ENCODE assay signal across 1 cellular context in the genomic region with DNA sequence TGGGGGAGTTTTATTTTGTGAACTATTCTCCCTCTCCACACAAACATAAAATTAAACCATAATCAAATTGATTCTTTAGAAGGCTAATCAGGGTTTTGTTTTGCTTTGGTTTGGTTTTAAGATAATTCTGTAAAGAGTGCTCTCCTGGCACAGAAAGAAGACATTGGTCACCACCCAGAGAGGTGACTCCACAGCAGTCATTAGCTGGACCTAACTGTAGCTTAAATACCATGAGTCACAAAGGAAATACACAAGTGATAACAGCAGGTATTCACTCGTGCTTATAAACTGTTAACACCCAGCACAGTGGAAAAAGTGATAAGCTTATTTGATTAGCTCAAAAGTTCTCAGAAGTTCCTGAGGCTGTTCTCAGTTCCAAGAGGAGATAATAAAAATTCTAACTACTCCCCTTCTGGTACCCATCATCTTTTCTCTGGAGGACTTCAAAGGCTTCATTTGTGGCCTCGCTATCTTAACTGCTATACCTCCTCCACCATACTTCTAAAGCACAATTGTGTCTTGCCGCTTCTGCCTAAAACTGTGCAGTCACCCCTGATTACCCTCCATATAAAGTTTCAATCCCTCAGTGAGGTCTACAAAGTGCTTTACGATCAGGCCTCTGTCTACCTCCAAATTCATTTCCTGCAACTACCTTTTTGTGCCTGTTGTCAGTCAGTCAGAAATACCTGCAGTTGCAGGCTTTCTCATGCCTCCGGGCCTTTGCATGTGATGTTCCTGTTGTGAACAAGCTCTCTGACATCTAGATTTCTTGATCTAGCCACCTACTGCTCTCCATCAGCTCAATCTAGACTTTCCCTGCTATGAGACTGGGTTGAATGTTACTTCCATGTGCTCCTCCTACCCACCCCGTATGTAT.
TF ChIP-seq lines count a peak whose summit lies in the region.

No MANE protein-coding gene starts in this region.

TF ChIP-seq in K562, 482 proteins besides CTCF, POLR2A, EP300 and RAD21 (continued from another document and continues in another):
- TF ChIP-seq VEZF1 (CRISPR knock-in tag; IDR thresholded peaks at IDR 0.05) (no peak), POLR2AphosphoS2 (IDR thresholded peaks at IDR 0.05; ENCODE audit: low read length) (no peak), SAFB (IDR thresholded peaks at IDR 0.05; ENCODE audit: borderline replicate concordance, low read depth, low read length) (no peak), NFYB (IDR thresholded peaks at IDR 0.05; ENCODE audit: extremely low read depth, insufficient read length) (no peak), GMEB1 (CRISPR knock-in tag; IDR thresholded peaks at IDR 0.05) (no peak), TOE1 (IDR thresholded peaks at IDR 0.05; ENCODE audit: borderline replicate concordance) (peak; percentile 47; the same call in 1 of the 2 replicates), TOE1 (CRISPR knock-in tag; IDR thresholded peaks at IDR 0.05; ENCODE audit: borderline replicate concordance, low read depth) (no peak), DPF2 (IDR thresholded peaks at IDR 0.05) (peak; percentile 92), SRSF1 (IDR thresholded peaks at IDR 0.05; ENCODE audit: low read depth, low read length) (no peak), FOS (IDR thresholded peaks at IDR 0.05; ENCODE audit: extremely low read depth, insufficient read length) (no peak), ZBTB11 (CRISPR knock-in tag; IDR thresholded peaks at IDR 0.05) (no peak), ATF6 (CRISPR knock-in tag; IDR thresholded peaks at IDR 0.05) (no peak), SMARCE1 (IDR thresholded peaks at IDR 0.05) (peak; percentile 92), ASH1L (IDR thresholded peaks at IDR 0.05; ENCODE audit: borderline replicate concordance, low read depth, partially characterized antibody) (peak; percentile 23), ZNF512 (tag; IDR thresholded peaks at IDR 0.05) (no peak), SMAD4 (CRISPR knock-in tag; conservative IDR thresholded peaks at IDR 0.05) (no peak), ADNP (tag; IDR thresholded peaks at IDR 0.05) (no peak), ZNF584 (CRISPR knock-in tag; IDR thresholded peaks at IDR 0.05; ENCODE audit: low read depth) (no peak), ZNF586 (CRISPR knock-in tag; conservative IDR thresholded peaks at IDR 0.05) (no peak), HMGN3 (IDR thresholded peaks at IDR 0.05; ENCODE audit: borderline replicate concordance, extremely low read depth, insufficient read length, low read depth, low read length) (peak; percentile 55), HOXB6 (CRISPR knock-in tag; IDR thresholded peaks at IDR 0.05; ENCODE audit: borderline replicate concordance) (no peak), FUS (optimal IDR thresholded peaks at IDR 0.05; ENCODE audit: low read depth, low read length) (no peak), ZNF224 (CRISPR knock-in tag; IDR thresholded peaks at IDR 0.05) (no peak), RBM17 (IDR thresholded peaks at IDR 0.05; ENCODE audit: borderline replicate concordance, low read depth, low read length) (no peak), GTF2F1 (IDR thresholded peaks at IDR 0.05; ENCODE audit: low read depth, low read length) (no peak), ZNF174 (CRISPR knock-in tag; IDR thresholded peaks at IDR 0.05) (no peak), ERF (CRISPR knock-in tag; IDR thresholded peaks at IDR 0.05) (no peak), FOXA1 (IDR thresholded peaks at IDR 0.05; ENCODE audit: borderline replicate concordance) (0 out of 2 replicates have a peak, but pooled peaks have one; percentile 44), ELF4 (CRISPR knock-in tag; IDR thresholded peaks at IDR 0.05) (no peak), STAT5B (CRISPR knock-in tag; IDR thresholded peaks at IDR 0.05) (no peak), KLF6 (CRISPR knock-in tag; IDR thresholded peaks at IDR 0.05; ENCODE audit: borderline replicate concordance) (no peak), BHLHE40 (IDR thresholded peaks at IDR 0.05; ENCODE audit: low read length) (peak; percentile 81), NFRKB (IDR thresholded peaks at IDR 0.05; ENCODE audit: low read depth) (no peak), FIP1L1 (IDR thresholded peaks at IDR 0.05; ENCODE audit: low read depth, low read length, poor library complexity, severe bottlenecking) (no peak)
- TF ChIP-seq, protein P1, sequence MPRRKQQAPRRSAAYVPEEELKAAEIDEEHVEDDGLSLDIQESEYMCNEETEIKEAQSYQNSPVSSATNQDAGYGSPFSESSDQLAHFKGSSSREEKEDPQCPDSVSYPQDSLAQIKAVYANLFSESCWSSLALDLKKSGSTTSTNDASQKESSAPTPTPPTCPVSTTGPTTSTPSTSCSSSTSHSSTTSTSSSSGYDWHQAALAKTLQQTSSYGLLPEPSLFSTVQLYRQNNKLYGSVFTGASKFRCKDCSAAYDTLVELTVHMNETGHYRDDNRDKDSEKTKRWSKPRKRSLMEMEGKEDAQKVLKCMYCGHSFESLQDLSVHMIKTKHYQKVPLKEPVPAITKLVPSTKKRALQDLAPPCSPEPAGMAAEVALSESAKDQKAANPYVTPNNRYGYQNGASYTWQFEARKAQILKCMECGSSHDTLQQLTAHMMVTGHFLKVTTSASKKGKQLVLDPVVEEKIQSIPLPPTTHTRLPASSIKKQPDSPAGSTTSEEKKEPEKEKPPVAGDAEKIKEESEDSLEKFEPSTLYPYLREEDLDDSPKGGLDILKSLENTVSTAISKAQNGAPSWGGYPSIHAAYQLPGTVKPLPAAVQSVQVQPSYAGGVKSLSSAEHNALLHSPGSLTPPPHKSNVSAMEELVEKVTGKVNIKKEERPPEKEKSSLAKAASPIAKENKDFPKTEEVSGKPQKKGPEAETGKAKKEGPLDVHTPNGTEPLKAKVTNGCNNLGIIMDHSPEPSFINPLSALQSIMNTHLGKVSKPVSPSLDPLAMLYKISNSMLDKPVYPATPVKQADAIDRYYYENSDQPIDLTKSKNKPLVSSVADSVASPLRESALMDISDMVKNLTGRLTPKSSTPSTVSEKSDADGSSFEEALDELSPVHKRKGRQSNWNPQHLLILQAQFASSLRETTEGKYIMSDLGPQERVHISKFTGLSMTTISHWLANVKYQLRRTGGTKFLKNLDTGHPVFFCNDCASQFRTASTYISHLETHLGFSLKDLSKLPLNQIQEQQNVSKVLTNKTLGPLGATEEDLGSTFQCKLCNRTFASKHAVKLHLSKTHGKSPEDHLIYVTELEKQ (CRISPR knock-in tag; IDR thresholded peaks at IDR 0.05): no peak
- TF ChIP-seq, protein P2, sequence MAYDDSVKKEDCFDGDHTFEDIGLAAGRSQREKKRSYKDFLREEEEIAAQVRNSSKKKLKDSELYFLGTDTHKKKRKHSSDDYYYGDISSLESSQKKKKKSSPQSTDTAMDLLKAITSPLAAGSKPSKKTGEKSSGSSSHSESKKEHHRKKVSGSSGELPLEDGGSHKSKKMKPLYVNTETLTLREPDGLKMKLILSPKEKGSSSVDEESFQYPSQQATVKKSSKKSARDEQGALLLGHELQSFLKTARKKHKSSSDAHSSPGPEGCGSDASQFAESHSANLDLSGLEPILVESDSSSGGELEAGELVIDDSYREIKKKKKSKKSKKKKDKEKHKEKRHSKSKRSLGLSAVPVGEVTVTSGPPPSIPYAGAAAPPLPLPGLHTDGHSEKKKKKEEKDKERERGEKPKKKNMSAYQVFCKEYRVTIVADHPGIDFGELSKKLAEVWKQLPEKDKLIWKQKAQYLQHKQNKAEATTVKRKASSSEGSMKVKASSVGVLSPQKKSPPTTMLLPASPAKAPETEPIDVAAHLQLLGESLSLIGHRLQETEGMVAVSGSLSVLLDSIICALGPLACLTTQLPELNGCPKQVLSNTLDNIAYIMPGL (CRISPR knock-in tag; IDR thresholded peaks at IDR 0.05): no peak
- TF ChIP-seq, protein P3, sequence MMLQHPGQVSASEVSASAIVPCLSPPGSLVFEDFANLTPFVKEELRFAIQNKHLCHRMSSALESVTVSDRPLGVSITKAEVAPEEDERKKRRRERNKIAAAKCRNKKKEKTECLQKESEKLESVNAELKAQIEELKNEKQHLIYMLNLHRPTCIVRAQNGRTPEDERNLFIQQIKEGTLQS (IDR thresholded peaks at IDR 0.05): peak; percentile 82
- TF ChIP-seq, protein P3 (CRISPR knock-in tag; conservative IDR thresholded peaks at IDR 0.05): no peak
- TF ChIP-seq, protein P4, sequence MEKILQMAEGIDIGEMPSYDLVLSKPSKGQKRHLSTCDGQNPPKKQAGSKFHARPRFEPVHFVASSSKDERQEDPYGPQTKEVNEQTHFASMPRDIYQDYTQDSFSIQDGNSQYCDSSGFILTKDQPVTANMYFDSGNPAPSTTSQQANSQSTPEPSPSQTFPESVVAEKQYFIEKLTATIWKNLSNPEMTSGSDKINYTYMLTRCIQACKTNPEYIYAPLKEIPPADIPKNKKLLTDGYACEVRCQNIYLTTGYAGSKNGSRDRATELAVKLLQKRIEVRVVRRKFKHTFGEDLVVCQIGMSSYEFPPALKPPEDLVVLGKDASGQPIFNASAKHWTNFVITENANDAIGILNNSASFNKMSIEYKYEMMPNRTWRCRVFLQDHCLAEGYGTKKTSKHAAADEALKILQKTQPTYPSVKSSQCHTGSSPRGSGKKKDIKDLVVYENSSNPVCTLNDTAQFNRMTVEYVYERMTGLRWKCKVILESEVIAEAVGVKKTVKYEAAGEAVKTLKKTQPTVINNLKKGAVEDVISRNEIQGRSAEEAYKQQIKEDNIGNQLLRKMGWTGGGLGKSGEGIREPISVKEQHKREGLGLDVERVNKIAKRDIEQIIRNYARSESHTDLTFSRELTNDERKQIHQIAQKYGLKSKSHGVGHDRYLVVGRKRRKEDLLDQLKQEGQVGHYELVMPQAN (IDR thresholded peaks at IDR 0.05; ENCODE audit: borderline replicate concordance): no peak
